In the genomic region with DNA sequence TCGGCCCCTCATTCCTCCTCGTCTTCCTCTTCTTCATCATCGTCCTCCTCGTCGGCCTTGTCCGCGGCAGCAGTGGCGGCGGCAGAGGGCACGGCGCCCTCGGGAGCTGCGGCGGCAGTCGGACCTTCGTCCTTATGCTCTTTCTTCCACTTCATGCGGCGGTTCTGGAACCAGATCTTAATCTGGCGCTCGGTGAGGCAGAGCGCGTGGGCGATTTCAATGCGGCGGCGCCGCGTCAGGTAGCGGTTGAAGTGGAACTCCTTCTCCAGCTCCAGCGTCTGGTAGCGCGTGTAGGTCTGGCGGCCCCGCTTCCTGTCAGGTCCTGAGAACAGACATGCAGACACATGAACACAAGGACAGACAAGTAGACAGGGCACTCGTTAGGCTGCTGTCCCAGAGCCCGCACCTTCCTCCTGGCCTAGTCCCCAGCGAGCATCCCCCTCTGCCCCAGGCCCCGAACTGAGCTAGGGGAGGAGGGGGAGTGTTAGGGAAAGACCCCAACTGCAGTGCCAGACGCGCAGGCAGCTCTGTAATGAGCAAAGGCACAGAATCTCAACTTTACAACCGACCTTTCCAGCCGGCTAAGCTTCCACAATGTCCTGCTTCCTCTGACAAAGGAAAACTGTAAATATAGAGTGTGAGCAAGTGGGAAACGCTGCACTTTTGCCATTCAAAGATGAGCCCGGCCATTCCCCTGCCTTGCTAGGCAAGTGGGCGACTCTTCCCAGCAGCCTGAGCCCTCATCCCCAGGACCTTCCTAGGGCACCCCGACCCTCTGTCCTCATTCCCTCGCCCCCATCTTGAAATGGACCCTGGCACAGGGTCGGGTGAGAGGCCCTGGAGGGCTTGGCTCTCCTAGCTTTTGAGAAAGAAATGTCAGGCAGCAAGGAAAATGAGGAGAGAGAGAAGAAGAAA, we compare ENCODE assay signal across 2 cellular contexts.
TF ChIP-seq lines count a peak whose summit lies in the region.

No MANE protein-coding gene starts in this region.

TF ChIP-seq in A549, 52 proteins besides CTCF, POLR2A, EP300 and RAD21:
- TF ChIP-seq POLR2AphosphoS2 (conservative IDR thresholded peaks at IDR 0.05; ENCODE audit: low read length) (no peak), JUN (IDR thresholded peaks at IDR 0.05) (no peak), CHD4 (IDR thresholded peaks at IDR 0.05; ENCODE audit: borderline replicate concordance) (no peak), HOXB13 (CRISPR knock-in tag; IDR thresholded peaks at IDR 0.05; ENCODE audit: low read depth) (no peak), TP53 (CRISPR knock-in tag; IDR thresholded peaks at IDR 0.05) (no peak), SMC3 (IDR thresholded peaks at IDR 0.05) (no peak), MAZ (IDR thresholded peaks at IDR 0.05; ENCODE audit: borderline replicate concordance, low read depth, low read length) (no peak), CEBPB (IDR thresholded peaks at IDR 0.05) (no peak), NFE2L2 (conservative IDR thresholded peaks at IDR 0.05; ENCODE audit: low read length) (no peak), KDM1A (IDR thresholded peaks at IDR 0.05; ENCODE audit: low read depth) (no peak), RCOR1 (IDR thresholded peaks at IDR 0.05; ENCODE audit: low read depth, low read length) (no peak), BHLHE40 (IDR thresholded peaks at IDR 0.05; ENCODE audit: low read depth, low read length) (no peak), SREBF2 (IDR thresholded peaks at IDR 0.05) (no peak)
- TF ChIP-seq, protein P1, sequence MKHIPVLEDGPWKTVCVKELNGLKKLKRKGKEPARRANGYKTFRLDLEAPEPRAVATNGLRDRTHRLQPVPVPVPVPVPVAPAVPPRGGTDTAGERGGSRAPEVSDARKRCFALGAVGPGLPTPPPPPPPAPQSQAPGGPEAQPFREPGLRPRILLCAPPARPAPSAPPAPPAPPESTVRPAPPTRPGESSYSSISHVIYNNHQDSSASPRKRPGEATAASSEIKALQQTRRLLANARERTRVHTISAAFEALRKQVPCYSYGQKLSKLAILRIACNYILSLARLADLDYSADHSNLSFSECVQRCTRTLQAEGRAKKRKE (CRISPR knock-in tag; IDR thresholded peaks at IDR 0.05; ENCODE audit: low read depth): no peak
- TF ChIP-seq, protein P2, sequence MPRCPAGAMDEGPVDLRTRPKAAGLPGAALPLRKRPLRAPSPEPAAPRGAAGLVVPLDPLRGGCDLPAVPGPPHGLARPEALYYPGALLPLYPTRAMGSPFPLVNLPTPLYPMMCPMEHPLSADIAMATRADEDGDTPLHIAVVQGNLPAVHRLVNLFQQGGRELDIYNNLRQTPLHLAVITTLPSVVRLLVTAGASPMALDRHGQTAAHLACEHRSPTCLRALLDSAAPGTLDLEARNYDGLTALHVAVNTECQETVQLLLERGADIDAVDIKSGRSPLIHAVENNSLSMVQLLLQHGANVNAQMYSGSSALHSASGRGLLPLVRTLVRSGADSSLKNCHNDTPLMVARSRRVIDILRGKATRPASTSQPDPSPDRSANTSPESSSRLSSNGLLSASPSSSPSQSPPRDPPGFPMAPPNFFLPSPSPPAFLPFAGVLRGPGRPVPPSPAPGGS (IDR thresholded peaks at IDR 0.05): no peak
TF ChIP-seq in A549: peak in this region for 0.

TF ChIP-seq in GM12878, 131 proteins besides CTCF, POLR2A, EP300 and RAD21:
- peak; percentile 68 for TF ChIP-seq SUZ12 (IDR thresholded peaks at IDR 0.05; ENCODE audit: unreplicated experiment)
- TF ChIP-seq ZNF274 (IDR thresholded peaks at IDR 0.05; ENCODE audit: insufficient read depth, insufficient read length): no peak
